Comparison of ENCODE assay signal across 1 cellular context in the genomic region with DNA sequence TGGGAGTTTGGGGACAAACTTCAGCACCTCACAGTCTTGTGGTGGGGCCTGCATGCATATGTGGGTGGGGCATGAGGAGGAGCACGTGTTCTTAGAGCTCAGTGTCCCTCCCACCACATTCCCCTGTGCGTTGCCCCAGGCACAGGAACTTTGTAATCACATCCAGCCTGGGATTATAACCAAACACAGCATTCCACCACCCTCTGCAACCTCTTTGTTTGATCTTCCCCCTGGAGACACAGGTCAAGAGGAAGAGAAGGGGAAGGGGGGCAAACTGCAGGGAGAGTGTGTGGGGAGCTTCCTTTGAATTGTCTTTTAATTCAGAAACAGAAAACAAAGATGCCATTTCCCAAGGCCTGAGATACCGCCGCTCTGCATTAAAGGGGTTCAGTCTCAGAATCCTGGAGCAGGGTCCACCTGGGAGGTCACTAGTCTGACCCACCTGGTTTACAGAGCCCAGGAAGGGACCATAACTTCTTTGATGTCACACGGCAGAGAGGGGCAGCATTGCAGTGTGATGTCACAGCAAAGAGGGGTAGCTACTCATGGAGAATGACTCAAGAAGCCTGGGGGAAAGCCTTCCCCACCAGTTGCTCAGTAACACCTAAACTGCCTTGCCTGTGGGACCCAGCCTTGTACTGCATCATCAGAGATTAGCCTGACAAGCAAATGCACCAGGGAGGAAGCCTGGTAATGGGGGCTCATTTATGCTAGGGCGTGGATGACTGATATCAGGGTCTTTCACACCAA.
TF ChIP-seq lines count a peak whose summit lies in the region.

No MANE protein-coding gene starts in this region.

TF ChIP-seq in HepG2, 621 proteins besides CTCF, POLR2A, EP300 and RAD21 (continued from another document and continues in another):
- TF ChIP-seq, protein P1, sequence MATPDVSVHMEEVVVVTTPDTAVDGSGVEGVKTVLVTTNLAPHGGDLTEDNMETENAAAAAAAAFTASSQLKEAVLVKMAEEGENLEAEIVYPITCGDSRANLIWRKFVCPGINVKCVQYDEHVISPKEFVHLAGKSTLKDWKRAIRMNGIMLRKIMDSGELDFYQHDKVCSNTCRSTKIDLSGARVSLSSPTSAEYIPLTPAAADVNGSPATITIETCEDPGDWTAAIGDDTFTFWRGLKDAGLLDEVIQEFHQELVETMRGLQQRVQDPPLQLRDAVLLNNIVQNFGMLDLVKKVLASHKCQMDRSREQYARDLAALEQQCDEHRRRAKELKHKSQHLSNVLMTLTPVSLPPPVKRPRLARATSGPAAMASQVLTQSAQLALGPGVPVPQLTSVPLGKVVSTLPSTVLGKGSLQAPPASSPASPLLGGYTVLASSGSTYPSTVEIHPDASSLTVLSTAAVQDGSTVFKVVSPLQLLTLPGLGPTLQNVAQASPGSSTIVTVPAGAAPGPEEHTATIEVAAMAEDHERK (CRISPR knock-in tag; IDR thresholded peaks at IDR 0.05; ENCODE audit: low read depth), result no peak
- no peak for TF ChIP-seq AHR (CRISPR knock-in tag; IDR thresholded peaks at IDR 0.05)
- TF ChIP-seq, protein P2, sequence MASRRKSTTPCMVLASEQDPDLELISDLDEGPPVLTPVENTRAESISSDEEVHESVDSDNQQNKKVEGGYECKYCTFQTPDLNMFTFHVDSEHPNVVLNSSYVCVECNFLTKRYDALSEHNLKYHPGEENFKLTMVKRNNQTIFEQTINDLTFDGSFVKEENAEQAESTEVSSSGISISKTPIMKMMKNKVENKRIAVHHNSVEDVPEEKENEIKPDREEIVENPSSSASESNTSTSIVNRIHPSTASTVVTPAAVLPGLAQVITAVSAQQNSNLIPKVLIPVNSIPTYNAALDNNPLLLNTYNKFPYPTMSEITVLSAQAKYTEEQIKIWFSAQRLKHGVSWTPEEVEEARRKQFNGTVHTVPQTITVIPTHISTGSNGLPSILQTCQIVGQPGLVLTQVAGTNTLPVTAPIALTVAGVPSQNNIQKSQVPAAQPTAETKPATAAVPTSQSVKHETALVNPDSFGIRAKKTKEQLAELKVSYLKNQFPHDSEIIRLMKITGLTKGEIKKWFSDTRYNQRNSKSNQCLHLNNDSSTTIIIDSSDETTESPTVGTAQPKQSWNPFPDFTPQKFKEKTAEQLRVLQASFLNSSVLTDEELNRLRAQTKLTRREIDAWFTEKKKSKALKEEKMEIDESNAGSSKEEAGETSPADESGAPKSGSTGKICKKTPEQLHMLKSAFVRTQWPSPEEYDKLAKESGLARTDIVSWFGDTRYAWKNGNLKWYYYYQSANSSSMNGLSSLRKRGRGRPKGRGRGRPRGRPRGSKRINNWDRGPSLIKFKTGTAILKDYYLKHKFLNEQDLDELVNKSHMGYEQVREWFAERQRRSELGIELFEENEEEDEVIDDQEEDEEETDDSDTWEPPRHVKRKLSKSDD (CRISPR knock-in tag; IDR thresholded peaks at IDR 0.05; ENCODE audit: low read depth), result 0 out of 2 replicates have a peak, but pooled peaks have one; percentile 43
- no peak; the same call in 1 of the 2 replicates for TF ChIP-seq ARHGAP35 (CRISPR knock-in tag; IDR thresholded peaks at IDR 0.05; ENCODE audit: borderline replicate concordance)
- peak; percentile 87 for TF ChIP-seq ATF1 (CRISPR knock-in tag; IDR thresholded peaks at IDR 0.05)
- TF ChIP-seq HNRNPLL (IDR thresholded peaks at IDR 0.05; ENCODE audit: low read depth, low read length, poor library complexity, severe bottlenecking), result no peak
- TF ChIP-seq ZSCAN31 (CRISPR knock-in tag; IDR thresholded peaks at IDR 0.05; ENCODE audit: low read depth), result no peak; the same call in 1 of the 2 replicates
- TF ChIP-seq ZBTB38 (CRISPR knock-in tag; IDR thresholded peaks at IDR 0.05), result 0 out of 2 replicates have a peak, but pooled peaks have one; percentile 6
- no peak for TF ChIP-seq ZNF33B (CRISPR knock-in tag; IDR thresholded peaks at IDR 0.05)
- TF ChIP-seq ZNF713 (CRISPR knock-in tag; IDR thresholded peaks at IDR 0.05), result no peak
- TF ChIP-seq, protein P3, sequence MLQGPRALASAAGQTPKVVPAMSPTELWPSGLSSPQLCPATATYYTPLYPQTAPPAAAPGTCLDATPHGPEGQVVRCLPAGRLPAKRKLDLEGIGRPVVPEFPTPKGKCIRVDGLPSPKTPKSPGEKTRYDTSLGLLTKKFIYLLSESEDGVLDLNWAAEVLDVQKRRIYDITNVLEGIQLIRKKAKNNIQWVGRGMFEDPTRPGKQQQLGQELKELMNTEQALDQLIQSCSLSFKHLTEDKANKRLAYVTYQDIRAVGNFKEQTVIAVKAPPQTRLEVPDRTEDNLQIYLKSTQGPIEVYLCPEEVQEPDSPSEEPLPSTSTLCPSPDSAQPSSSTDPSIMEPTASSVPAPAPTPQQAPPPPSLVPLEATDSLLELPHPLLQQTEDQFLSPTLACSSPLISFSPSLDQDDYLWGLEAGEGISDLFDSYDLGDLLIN (CRISPR knock-in tag; IDR thresholded peaks at IDR 0.05; ENCODE audit: borderline replicate concordance), result no peak
- no peak for TF ChIP-seq ZNF775 (CRISPR knock-in tag; IDR thresholded peaks at IDR 0.05; ENCODE audit: borderline replicate concordance)
- no peak for TF ChIP-seq BRCA1 (CRISPR knock-in tag; IDR thresholded peaks at IDR 0.05)
- TF ChIP-seq, protein P4, sequence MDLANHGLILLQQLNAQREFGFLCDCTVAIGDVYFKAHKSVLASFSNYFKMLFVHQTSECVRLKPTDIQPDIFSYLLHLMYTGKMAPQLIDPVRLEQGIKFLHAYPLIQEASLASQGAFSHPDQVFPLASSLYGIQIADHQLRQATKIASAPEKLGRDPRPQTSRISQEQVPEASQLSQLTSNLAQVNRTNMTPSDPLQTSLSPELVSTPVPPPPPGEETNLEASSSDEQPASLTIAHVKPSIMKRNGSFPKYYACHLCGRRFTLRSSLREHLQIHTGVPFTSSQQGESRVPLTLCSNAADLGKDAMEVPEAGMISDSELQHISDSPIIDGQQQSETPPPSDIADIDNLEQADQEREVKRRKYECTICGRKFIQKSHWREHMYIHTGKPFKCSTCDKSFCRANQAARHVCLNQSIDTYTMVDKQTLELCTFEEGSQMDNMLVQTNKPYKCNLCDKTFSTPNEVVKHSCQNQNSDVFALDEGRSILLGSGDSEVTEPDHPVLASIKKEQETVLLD (CRISPR knock-in tag; IDR thresholded peaks at IDR 0.05; ENCODE audit: low read depth), result no peak
- TF ChIP-seq FOXO1 (CRISPR knock-in tag; IDR thresholded peaks at IDR 0.05), result peak; percentile 75
- TF ChIP-seq, protein P5, sequence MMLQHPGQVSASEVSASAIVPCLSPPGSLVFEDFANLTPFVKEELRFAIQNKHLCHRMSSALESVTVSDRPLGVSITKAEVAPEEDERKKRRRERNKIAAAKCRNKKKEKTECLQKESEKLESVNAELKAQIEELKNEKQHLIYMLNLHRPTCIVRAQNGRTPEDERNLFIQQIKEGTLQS (CRISPR knock-in tag; IDR thresholded peaks at IDR 0.05), result no peak
- TF ChIP-seq, protein P6, sequence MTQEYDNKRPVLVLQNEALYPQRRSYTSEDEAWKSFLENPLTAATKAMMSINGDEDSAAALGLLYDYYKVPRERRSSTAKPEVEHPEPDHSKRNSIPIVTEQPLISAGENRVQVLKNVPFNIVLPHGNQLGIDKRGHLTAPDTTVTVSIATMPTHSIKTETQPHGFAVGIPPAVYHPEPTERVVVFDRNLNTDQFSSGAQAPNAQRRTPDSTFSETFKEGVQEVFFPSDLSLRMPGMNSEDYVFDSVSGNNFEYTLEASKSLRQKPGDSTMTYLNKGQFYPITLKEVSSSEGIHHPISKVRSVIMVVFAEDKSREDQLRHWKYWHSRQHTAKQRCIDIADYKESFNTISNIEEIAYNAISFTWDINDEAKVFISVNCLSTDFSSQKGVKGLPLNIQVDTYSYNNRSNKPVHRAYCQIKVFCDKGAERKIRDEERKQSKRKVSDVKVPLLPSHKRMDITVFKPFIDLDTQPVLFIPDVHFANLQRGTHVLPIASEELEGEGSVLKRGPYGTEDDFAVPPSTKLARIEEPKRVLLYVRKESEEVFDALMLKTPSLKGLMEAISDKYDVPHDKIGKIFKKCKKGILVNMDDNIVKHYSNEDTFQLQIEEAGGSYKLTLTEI (CRISPR knock-in tag; conservative IDR thresholded peaks at IDR 0.05), result no peak
- no peak for TF ChIP-seq IKZF4 (CRISPR knock-in tag; IDR thresholded peaks at IDR 0.05; ENCODE audit: borderline replicate concordance, low read depth, not compliant biosample characterization)
- TF ChIP-seq, protein P7, sequence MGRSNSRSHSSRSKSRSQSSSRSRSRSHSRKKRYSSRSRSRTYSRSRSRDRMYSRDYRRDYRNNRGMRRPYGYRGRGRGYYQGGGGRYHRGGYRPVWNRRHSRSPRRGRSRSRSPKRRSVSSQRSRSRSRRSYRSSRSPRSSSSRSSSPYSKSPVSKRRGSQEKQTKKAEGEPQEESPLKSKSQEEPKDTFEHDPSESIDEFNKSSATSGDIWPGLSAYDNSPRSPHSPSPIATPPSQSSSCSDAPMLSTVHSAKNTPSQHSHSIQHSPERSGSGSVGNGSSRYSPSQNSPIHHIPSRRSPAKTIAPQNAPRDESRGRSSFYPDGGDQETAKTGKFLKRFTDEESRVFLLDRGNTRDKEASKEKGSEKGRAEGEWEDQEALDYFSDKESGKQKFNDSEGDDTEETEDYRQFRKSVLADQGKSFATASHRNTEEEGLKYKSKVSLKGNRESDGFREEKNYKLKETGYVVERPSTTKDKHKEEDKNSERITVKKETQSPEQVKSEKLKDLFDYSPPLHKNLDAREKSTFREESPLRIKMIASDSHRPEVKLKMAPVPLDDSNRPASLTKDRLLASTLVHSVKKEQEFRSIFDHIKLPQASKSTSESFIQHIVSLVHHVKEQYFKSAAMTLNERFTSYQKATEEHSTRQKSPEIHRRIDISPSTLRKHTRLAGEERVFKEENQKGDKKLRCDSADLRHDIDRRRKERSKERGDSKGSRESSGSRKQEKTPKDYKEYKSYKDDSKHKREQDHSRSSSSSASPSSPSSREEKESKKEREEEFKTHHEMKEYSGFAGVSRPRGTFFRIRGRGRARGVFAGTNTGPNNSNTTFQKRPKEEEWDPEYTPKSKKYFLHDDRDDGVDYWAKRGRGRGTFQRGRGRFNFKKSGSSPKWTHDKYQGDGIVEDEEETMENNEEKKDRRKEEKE (IDR thresholded peaks at IDR 0.05), result no peak
- 0 out of 2 replicates have a peak, but pooled peaks have one; percentile 20 for TF ChIP-seq ZNF564 (CRISPR knock-in tag; IDR thresholded peaks at IDR 0.05)
- TF ChIP-seq, protein P8, sequence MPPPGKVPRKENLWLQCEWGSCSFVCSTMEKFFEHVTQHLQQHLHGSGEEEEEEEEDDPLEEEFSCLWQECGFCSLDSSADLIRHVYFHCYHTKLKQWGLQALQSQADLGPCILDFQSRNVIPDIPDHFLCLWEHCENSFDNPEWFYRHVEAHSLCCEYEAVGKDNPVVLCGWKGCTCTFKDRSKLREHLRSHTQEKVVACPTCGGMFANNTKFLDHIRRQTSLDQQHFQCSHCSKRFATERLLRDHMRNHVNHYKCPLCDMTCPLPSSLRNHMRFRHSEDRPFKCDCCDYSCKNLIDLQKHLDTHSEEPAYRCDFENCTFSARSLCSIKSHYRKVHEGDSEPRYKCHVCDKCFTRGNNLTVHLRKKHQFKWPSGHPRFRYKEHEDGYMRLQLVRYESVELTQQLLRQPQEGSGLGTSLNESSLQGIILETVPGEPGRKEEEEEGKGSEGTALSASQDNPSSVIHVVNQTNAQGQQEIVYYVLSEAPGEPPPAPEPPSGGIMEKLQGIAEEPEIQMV (CRISPR knock-in tag; IDR thresholded peaks at IDR 0.05; ENCODE audit: low read depth), result peak; percentile 32; the same call in 1 of the 2 replicates
- TF ChIP-seq, protein P9, sequence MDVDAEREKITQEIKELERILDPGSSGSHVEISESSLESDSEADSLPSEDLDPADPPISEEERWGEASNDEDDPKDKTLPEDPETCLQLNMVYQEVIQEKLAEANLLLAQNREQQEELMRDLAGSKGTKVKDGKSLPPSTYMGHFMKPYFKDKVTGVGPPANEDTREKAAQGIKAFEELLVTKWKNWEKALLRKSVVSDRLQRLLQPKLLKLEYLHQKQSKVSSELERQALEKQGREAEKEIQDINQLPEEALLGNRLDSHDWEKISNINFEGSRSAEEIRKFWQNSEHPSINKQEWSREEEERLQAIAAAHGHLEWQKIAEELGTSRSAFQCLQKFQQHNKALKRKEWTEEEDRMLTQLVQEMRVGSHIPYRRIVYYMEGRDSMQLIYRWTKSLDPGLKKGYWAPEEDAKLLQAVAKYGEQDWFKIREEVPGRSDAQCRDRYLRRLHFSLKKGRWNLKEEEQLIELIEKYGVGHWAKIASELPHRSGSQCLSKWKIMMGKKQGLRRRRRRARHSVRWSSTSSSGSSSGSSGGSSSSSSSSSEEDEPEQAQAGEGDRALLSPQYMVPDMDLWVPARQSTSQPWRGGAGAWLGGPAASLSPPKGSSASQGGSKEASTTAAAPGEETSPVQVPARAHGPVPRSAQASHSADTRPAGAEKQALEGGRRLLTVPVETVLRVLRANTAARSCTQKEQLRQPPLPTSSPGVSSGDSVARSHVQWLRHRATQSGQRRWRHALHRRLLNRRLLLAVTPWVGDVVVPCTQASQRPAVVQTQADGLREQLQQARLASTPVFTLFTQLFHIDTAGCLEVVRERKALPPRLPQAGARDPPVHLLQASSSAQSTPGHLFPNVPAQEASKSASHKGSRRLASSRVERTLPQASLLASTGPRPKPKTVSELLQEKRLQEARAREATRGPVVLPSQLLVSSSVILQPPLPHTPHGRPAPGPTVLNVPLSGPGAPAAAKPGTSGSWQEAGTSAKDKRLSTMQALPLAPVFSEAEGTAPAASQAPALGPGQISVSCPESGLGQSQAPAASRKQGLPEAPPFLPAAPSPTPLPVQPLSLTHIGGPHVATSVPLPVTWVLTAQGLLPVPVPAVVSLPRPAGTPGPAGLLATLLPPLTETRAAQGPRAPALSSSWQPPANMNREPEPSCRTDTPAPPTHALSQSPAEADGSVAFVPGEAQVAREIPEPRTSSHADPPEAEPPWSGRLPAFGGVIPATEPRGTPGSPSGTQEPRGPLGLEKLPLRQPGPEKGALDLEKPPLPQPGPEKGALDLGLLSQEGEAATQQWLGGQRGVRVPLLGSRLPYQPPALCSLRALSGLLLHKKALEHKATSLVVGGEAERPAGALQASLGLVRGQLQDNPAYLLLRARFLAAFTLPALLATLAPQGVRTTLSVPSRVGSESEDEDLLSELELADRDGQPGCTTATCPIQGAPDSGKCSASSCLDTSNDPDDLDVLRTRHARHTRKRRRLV (CRISPR knock-in tag; IDR thresholded peaks at IDR 0.05), result peak; percentile 73
- TF ChIP-seq XBP1 (CRISPR knock-in tag; IDR thresholded peaks at IDR 0.05), result no peak
- no peak for TF ChIP-seq HMGA1 (CRISPR knock-in tag; conservative IDR thresholded peaks at IDR 0.05)
- no peak for TF ChIP-seq ZNF850 (CRISPR knock-in tag; conservative IDR thresholded peaks at IDR 0.05)
- TF ChIP-seq SMARCC2 (IDR thresholded peaks at IDR 0.05), result no peak
- TF ChIP-seq ZNF792 (CRISPR knock-in tag; IDR thresholded peaks at IDR 0.05), result no peak
- TF ChIP-seq ZNF382 (CRISPR knock-in tag; IDR thresholded peaks at IDR 0.05; ENCODE audit: borderline replicate concordance), result no peak
